In the genomic region with DNA sequence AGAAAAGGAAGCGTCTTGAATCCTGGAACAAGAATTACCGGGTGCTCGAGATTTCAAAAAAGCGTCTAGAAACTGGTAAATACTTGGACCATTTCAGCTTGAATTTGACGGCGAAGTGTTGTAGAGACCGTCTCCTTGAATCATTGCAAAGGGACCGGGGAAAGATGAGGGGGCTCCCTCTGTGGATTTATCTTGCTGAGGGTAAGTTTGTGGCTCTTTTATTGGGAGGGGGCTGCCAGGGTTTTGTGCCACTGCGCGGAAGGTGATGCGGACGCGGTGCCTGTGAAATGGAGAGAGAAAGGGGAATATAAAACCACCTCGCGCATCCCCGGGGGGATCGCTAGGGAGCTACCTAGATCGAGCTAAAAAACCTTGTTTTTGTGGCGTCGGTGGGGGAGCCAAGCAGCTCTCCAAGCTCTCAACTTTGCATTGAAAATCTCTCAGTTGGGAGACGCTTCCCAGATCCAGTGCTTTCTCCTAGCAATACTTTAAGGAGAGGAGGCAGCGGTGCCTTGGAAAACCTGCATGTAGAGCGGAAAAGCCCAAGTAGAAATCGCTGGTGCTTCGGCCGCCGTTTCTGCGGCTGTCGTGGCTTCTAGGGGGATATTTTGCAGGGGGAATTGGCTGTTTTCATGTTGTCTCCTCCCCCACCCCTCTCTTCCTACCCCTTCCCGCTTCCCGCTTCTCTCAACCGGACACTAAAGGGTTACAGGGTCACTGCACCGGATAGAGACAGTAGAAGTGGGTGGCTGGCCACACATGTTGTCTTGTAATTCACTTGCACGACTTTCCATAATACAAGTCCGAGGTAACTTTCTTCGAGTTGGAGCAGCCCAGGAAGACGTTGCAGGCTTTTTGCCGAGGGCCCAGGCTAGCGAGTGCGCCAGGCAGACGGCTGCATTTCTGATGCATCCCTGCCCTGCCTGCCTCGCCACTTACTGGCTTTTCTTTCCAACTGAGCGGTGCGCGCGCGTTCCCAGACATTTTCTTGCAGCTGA, we compare ENCODE assay signal across 8 cellular contexts.
DNase-seq lines count a peak whose midpoint lies in the region; ATAC-seq and TF ChIP-seq lines count a peak whose summit lies in the region.

No MANE protein-coding gene starts in this region.

- H3K9me3 Mint-ChIP-seq in naive thymus-derived CD4-positive, alpha-beta T cell = peaks cover 0 to 7% (median 0%) of the 10 kb centered on the region in 11 donors
- H3K9me3 Mint-ChIP-seq in stimulated activated naive B cell treated with anti-CD40 and anti-IgM and Interleukin-4, amounts not matched to agents 10 μg/mL and 1 μg/mL and 100 μg/mL, for 72 hours = no peaks in the 10 kb centered on the region

- DNase-seq in EL (peak; percentile 83), NT2/D1 (ENCODE audit: low read depth, low spot score) (peak; percentile 57), fibroblast of pulmonary artery (ENCODE audit: low read depth) (peak; percentile 38)
- no peak for DNase-seq in naive thymus-derived CD4-positive, alpha-beta T cell
- no peak for DNase-seq in stimulated activated CD4-positive, alpha-beta T cell treated with anti-CD3 and anti-CD28 coated beads, Interleukin-4, amount 100 ng/mL, for 24 hours
- no peak for DNase-seq in stimulated activated CD8-positive, alpha-beta memory T cell treated with anti-CD3 and anti-CD28 coated beads, Interleukin-4, amount 100 ng/mL, for 48 hours
- DNase-seq in stimulated activated naive B cell treated with anti-CD40 and anti-IgM and Interleukin-4, amounts not matched to agents 10 μg/mL and 1 μg/mL and 100 μg/mL, for 72 hours = no peak
- no peak for DNase-seq in activated CD8-positive, alpha-beta memory T cell treated with anti-CD3 and anti-CD28 coated beads, Interleukin-2, amount 50 U/mL, for 48 hours

- no peak overlapping the region for H3K27ac Mint-ChIP-seq in naive thymus-derived CD4-positive, alpha-beta T cell
- H3K27ac Mint-ChIP-seq in stimulated activated naive B cell treated with anti-CD40 and anti-IgM and Interleukin-4, amounts not matched to agents 10 μg/mL and 1 μg/mL and 100 μg/mL, for 72 hours = no peak overlapping the region

- CTCF ChIA-PET in naive thymus-derived CD4-positive, alpha-beta T cell (lab: Charles Lee) = no interaction called here

- no peak for ATAC-seq in naive thymus-derived CD4-positive, alpha-beta T cell
- no peak for ATAC-seq in stimulated activated naive B cell treated with anti-CD40 and anti-IgM and Interleukin-4, amounts not matched to agents 10 μg/mL and 1 μg/mL and 100 μg/mL, for 72 hours (replicated peaks)

- H3K4me3 Mint-ChIP-seq in naive thymus-derived CD4-positive, alpha-beta T cell = peak overlapping the region in 6 of 10 donors; percentile 10 to 48 (median 27)
- no peak overlapping the region for H3K4me3 Mint-ChIP-seq in stimulated activated naive B cell treated with anti-CD40 and anti-IgM and Interleukin-4, amounts not matched to agents 10 μg/mL and 1 μg/mL and 100 μg/mL, for 72 hours

- peak overlapping the region; percentile 66 for H3K9ac ChIP-seq in NT2/D1 (ENCODE audit: insufficient read length, low read depth)

- POLR2A ChIA-PET in naive thymus-derived CD4-positive, alpha-beta T cell (lab: Charles Lee) = no interaction called here

- H3K27me3 Mint-ChIP-seq in naive thymus-derived CD4-positive, alpha-beta T cell = peaks cover 29 to 31% (median 31%) of the 10 kb centered on the region in 5 donors
- peaks cover 14 to 29% of the 10 kb centered on the region in 2 donors for H3K27me3 Mint-ChIP-seq in stimulated activated naive B cell treated with anti-CD40 and anti-IgM and Interleukin-4, amounts not matched to agents 10 μg/mL and 1 μg/mL and 100 μg/mL, for 72 hours

- H3K4me1 Mint-ChIP-seq in naive thymus-derived CD4-positive, alpha-beta T cell = peaks cover 6 to 14% (median 9%) of the 10 kb centered on the region in 7 donors
- H3K4me1 Mint-ChIP-seq in stimulated activated naive B cell treated with anti-CD40 and anti-IgM and Interleukin-4, amounts not matched to agents 10 μg/mL and 1 μg/mL and 100 μg/mL, for 72 hours = peaks cover 2 to 14% of the 10 kb centered on the region in 2 donors

- H3K4me3 ChIP-seq in NT2/D1 (ENCODE audit: insufficient read length, low read depth) (peak overlapping the region; percentile 36), fibroblast of pulmonary artery (replicated peaks; ENCODE audit: low read depth, low read length) (peak overlapping the region; percentile 53)
- H3K4me3 ChIP-seq in naive thymus-derived CD4-positive, alpha-beta T cell (ENCODE audit: low read length) = no peak overlapping the region

- intact Hi-C loops in naive thymus-derived CD4-positive, alpha-beta T cell (cut with micrococcal nuclease) = loop anchor here in 1 of 2 donors (10.0 kb wide), 1 partner anchor 190 kb away; a partner anchor contains a TSS

- H3K4me1 ChIP-seq in NT2/D1 (ENCODE audit: insufficient read depth, insufficient read length) = no peaks in the 10 kb centered on the region
- H3K4me1 ChIP-seq in naive thymus-derived CD4-positive, alpha-beta T cell (ENCODE audit: control insufficient read depth in 2 of 2, insufficient read depth in 2 of 2, low read length in 2 of 2) = no peaks in the 10 kb centered on the region

- H3K27me3 ChIP-seq in NT2/D1 (ENCODE audit: insufficient read depth, insufficient read length) = peaks cover 8% of the 10 kb centered on the region
- no peaks in the 10 kb centered on the region for H3K27me3 ChIP-seq in naive thymus-derived CD4-positive, alpha-beta T cell (ENCODE audit: control insufficient read depth in 2 of 2, insufficient read depth in 2 of 2, low read length in 2 of 2)

- H3K36me3 Mint-ChIP-seq in naive thymus-derived CD4-positive, alpha-beta T cell = no peaks in the 10 kb centered on the region
- H3K36me3 Mint-ChIP-seq in stimulated activated naive B cell treated with anti-CD40 and anti-IgM and Interleukin-4, amounts not matched to agents 10 μg/mL and 1 μg/mL and 100 μg/mL, for 72 hours = peaks cover 0 to 3% of the 10 kb centered on the region in 2 donors

- no peaks in the 10 kb centered on the region for H3K36me3 ChIP-seq in NT2/D1 (ENCODE audit: insufficient read depth, insufficient read length, low read length)
- no peaks in the 10 kb centered on the region for H3K36me3 ChIP-seq in naive thymus-derived CD4-positive, alpha-beta T cell (ENCODE audit: control insufficient read depth in 2 of 3, insufficient read depth in 3 of 3, low read length in 3 of 3)

- no peaks in the 10 kb centered on the region for H3K9me3 ChIP-seq in NT2/D1 (ENCODE audit: insufficient read depth, low read length)
- H3K9me3 ChIP-seq in naive thymus-derived CD4-positive, alpha-beta T cell (ENCODE audit: control insufficient read depth in 2 of 3, low read length in 3 of 3) = no peaks in the 10 kb centered on the region

- no peak overlapping the region for H3K27ac ChIP-seq in naive thymus-derived CD4-positive, alpha-beta T cell (ENCODE audit: low read depth, low read length)

- TF ChIP-seq CTCF in fibroblast of pulmonary artery (IDR thresholded peaks at IDR 0.05; ENCODE audit: low read length, missing control alignments) = no peak

Comparison
In these comparisons a context has a peak if more than half of its experiments do, and no peak if none do; other contexts are left out.
1. DNase-seq: peak in EL (single experiment), NT2/D1 (single experiment) and fibroblast of pulmonary artery (single experiment); none in naive thymus-derived CD4-positive, alpha-beta T cell (0 of 9), stimulated activated CD4-positive, alpha-beta T cell treated with anti-CD3 and anti-CD28 coated beads, Interleukin-4, amount 100 ng/mL, for 24 hours (single experiment), stimulated activated CD8-positive, alpha-beta memory T cell treated with anti-CD3 and anti-CD28 coated beads, Interleukin-4, amount 100 ng/mL, for 48 hours (single experiment), stimulated activated naive B cell treated with anti-CD40 and anti-IgM and Interleukin-4, amounts not matched to agents 10 μg/mL and 1 μg/mL and 100 μg/mL, for 72 hours (single experiment) and activated CD8-positive, alpha-beta memory T cell treated with anti-CD3 and anti-CD28 coated beads, Interleukin-2, amount 50 U/mL, for 48 hours (single experiment).
2. H3K4me3 Mint-ChIP-seq: peak in naive thymus-derived CD4-positive, alpha-beta T cell (6 of 10); none in stimulated activated naive B cell treated with anti-CD40 and anti-IgM and Interleukin-4, amounts not matched to agents 10 μg/mL and 1 μg/mL and 100 μg/mL, for 72 hours (0 of 2).